ENCODE assay signal across 2 cellular contexts in genomic region chr13:75405976-75406703, GRCh38.
TF ChIP-seq lines count a peak whose summit lies in the region.

No MANE protein-coding gene starts in this region.

TF ChIP-seq in GM23338, 12 proteins besides CTCF, POLR2A, EP300 and RAD21 (continued from another document):
- TF ChIP-seq, protein P1, sequence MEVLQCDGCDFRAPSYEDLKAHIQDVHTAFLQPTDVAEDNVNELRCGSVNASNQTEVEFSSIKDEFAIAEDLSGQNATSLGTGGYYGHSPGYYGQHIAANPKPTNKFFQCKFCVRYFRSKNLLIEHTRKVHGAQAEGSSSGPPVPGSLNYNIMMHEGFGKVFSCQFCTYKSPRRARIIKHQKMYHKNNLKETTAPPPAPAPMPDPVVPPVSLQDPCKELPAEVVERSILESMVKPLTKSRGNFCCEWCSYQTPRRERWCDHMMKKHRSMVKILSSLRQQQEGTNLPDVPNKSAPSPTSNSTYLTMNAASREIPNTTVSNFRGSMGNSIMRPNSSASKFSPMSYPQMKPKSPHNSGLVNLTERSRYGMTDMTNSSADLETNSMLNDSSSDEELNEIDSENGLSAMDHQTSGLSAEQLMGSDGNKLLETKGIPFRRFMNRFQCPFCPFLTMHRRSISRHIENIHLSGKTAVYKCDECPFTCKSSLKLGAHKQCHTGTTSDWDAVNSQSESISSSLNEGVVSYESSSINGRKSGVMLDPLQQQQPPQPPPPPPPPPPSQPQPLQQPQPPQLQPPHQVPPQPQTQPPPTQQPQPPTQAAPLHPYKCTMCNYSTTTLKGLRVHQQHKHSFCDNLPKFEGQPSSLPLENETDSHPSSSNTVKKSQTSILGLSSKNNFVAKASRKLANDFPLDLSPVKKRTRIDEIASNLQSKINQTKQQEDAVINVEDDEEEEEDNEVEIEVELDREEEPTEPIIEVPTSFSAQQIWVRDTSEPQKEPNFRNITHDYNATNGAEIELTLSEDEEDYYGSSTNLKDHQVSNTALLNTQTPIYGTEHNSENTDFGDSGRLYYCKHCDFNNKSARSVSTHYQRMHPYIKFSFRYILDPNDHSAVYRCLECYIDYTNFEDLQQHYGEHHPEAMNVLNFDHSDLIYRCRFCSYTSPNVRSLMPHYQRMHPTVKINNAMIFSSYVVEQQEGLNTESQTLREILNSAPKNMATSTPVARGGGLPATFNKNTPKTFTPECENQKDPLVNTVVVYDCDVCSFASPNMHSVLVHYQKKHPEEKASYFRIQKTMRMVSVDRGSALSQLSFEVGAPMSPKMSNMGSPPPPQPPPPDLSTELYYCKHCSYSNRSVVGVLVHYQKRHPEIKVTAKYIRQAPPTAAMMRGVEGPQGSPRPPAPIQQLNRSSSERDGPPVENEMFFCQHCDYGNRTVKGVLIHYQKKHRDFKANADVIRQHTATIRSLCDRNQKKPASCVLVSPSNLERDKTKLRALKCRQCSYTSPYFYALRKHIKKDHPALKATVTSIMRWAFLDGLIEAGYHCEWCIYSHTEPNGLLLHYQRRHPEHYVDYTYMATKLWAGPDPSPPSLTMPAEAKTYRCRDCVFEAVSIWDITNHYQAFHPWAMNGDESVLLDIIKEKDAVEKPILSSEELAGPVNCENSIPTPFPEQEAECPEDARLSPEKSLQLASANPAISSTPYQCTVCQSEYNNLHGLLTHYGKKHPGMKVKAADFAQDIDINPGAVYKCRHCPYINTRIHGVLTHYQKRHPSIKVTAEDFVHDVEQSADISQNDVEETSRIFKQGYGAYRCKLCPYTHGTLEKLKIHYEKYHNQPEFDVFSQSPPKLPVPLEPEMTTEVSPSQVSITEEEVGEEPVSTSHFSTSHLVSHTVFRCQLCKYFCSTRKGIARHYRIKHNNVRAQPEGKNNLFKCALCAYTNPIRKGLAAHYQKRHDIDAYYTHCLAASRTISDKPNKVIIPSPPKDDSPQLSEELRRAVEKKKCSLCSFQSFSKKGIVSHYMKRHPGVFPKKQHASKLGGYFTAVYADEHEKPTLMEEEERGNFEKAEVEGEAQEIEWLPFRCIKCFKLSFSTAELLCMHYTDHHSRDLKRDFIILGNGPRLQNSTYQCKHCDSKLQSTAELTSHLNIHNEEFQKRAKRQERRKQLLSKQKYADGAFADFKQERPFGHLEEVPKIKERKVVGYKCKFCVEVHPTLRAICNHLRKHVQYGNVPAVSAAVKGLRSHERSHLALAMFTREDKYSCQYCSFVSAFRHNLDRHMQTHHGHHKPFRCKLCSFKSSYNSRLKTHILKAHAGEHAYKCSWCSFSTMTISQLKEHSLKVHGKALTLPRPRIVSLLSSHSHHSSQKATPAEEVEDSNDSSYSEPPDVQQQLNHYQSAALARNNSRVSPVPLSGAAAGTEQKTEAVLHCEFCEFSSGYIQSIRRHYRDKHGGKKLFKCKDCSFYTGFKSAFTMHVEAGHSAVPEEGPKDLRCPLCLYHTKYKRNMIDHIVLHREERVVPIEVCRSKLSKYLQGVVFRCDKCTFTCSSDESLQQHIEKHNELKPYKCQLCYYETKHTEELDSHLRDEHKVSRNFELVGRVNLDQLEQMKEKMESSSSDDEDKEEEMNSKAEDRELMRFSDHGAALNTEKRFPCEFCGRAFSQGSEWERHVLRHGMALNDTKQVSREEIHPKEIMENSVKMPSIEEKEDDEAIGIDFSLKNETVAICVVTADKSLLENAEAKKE (CRISPR knock-in tag; IDR thresholded peaks at IDR 0.05): no peak
- TF ChIP-seq ZNF114 (CRISPR knock-in tag; IDR thresholded peaks at IDR 0.05): no peak
- TF ChIP-seq ETS1 (IDR thresholded peaks at IDR 0.05): no peak
- no peak for TF ChIP-seq EZH2 (IDR thresholded peaks at IDR 0.05; ENCODE audit: low read depth, unreplicated experiment)
TF ChIP-seq in GM23338: peak in this region for 0.

TF ChIP-seq in WTC11, 78 proteins besides CTCF, POLR2A, EP300 and RAD21 (continued from another document):
- TF ChIP-seq, protein P2, sequence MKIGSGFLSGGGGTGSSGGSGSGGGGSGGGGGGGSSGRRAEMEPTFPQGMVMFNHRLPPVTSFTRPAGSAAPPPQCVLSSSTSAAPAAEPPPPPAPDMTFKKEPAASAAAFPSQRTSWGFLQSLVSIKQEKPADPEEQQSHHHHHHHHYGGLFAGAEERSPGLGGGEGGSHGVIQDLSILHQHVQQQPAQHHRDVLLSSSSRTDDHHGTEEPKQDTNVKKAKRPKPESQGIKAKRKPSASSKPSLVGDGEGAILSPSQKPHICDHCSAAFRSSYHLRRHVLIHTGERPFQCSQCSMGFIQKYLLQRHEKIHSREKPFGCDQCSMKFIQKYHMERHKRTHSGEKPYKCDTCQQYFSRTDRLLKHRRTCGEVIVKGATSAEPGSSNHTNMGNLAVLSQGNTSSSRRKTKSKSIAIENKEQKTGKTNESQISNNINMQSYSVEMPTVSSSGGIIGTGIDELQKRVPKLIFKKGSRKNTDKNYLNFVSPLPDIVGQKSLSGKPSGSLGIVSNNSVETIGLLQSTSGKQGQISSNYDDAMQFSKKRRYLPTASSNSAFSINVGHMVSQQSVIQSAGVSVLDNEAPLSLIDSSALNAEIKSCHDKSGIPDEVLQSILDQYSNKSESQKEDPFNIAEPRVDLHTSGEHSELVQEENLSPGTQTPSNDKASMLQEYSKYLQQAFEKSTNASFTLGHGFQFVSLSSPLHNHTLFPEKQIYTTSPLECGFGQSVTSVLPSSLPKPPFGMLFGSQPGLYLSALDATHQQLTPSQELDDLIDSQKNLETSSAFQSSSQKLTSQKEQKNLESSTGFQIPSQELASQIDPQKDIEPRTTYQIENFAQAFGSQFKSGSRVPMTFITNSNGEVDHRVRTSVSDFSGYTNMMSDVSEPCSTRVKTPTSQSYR (CRISPR knock-in tag; IDR thresholded peaks at IDR 0.05): no peak
- TF ChIP-seq JAZF1 (CRISPR knock-in tag; IDR thresholded peaks at IDR 0.05): no peak
- no peak for TF ChIP-seq ZNF263 (CRISPR knock-in tag; IDR thresholded peaks at IDR 0.05; ENCODE audit: low read depth)
- no peak for TF ChIP-seq CREB1 (CRISPR knock-in tag; IDR thresholded peaks at IDR 0.05)
- no peak for TF ChIP-seq FOXK1 (CRISPR knock-in tag; IDR thresholded peaks at IDR 0.05)
- TF ChIP-seq SP1 (CRISPR knock-in tag; conservative IDR thresholded peaks at IDR 0.05): no peak
- TF ChIP-seq TP53 (CRISPR knock-in tag; IDR thresholded peaks at IDR 0.05): no peak
